ENCODE assay signal across 1 cellular context in the genomic region with DNA sequence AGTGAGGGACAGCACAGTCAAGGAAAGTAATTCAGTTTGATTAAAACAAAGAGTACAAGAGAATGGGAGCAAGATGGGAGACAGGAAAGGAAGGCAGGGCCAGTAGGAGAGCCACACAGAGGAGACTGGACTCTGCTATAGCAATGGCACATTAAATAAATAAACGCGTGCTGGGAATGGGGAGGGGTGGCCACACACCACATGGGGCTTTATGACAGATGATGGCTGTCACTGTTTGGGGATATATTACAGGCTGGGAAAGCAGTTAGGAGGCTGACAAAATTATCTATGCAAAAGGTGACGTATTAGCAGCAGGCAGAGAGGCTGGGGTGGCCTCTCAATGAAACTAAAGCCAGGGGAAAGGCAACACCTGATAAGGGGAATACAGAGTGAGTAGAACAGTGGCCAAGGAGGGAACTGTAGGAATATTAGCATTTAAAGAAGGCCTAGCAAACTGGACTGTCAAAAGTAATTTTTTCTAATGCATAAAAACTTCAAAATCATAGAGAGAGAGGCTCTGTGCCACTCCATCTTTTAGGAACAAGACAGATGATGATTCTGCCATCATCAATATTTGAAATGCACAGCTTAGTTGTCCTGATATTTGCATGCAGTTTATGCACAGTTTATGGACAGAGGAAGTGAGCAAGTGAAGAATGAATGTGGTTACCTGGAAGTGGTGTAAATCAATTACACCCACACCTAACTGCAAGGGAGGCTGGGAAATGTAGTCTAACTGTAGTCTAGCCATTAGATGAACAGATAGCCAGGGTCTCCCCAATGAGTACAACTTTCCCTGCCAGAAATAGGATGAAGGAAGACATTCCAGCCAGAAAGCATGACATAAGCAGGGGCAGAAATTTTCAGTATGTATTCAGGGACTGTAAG.
TF ChIP-seq lines count a peak whose summit lies in the region.

No MANE protein-coding gene starts in this region.

TF ChIP-seq in H1, 55 proteins besides CTCF, POLR2A, EP300 and RAD21:
- TF ChIP-seq ASH2L (IDR thresholded peaks at IDR 0.05; ENCODE audit: low read length) (no peak), CREB1 (IDR thresholded peaks at IDR 0.05) (no peak), TAF7 (optimal IDR thresholded peaks at IDR 0.05; ENCODE audit: borderline replicate concordance, low read depth, low read length) (no peak), NRF1 (IDR thresholded peaks at IDR 0.05; ENCODE audit: low read depth, low read length) (no peak)
